8 cellular contexts compared by ENCODE assay signal in genomic region chr11:61187505-61188130, GRCh38. TPM values are rescaled to one million over a fixed set of nuclear protein-coding genes. Genes with fewer than 3 reads are reported as not detected.
A peak's percentile ranks its signal among the peaks of the same experiment; 100 is the strongest.
DNase-seq lines count a peak whose midpoint lies in the region; ATAC-seq and TF ChIP-seq lines count a peak whose summit lies in the region.

No MANE protein-coding gene starts in this region.

- DNase-seq in COR-L47 (lab: John Stamatoyannopoulos, UW) (peak; percentile 85), HL-60 (ENCODE audit: low read depth in 1 of 2, low spot score in 1 of 2) (peak; percentile 54 to 66), NCI-H748 treated with DMSO at 0.1 percent for 48 hours (lab: John Stamatoyannopoulos, UW) (peak; percentile 77), dorsolateral prefrontal cortex (peak in 9 of 10 donors; percentile 53 to 82 (median 65)), lung microvascular endothelial cell (ENCODE audit: low read depth in 2 of 2) (peak; percentile 80 to 86)
- DNase-seq in activated CD4-positive, alpha-beta T cell treated with anti-CD3 and anti-CD28 coated beads, Interleukin-2, amount 50 U/mL, for 48 hours = peak; percentile 87 to 89
- peak; percentile 42 for DNase-seq in stimulated activated CD8-positive, alpha-beta memory T cell treated with anti-CD3 and anti-CD28 coated beads, Interleukin-12 subunit alpha, Interleukin-12 subunit beta, amount 100 ng/mL, for 24 hours (ENCODE audit: extremely low read depth)

- intact Hi-C loops in dorsolateral prefrontal cortex (cut with DNase I) = loop anchor here (2.0 to 10.0 kb wide), 4 partner anchors 60 to 410 kb away; no protein-coding TSS in a partner anchor

- TF ChIP-seq CTCF in HL-60 (IDR thresholded peaks at IDR 0.05; ENCODE audit: insufficient read depth, low read length) (peak; percentile 94), dorsolateral prefrontal cortex (IDR thresholded peaks at IDR 0.05 in 54 of 56, conservative IDR thresholded peaks at IDR 0.05 in 2 of 56; ENCODE audit: low read depth in 1 of 56, partially characterized antibody in 56 of 56) (peak; percentile 82 to 98 (median 93))

- H3K27ac ChIP-seq in HL-60 (replicated peaks) (no peak overlapping the region), dorsolateral prefrontal cortex (no peak overlapping the region)

- H3K4me3 ChIP-seq in HL-60 (replicated peaks; ENCODE audit: insufficient read depth, low read length) = no peak overlapping the region
- H3K4me3 ChIP-seq in dorsolateral prefrontal cortex = no peak overlapping the region

- no peaks in the 10 kb centered on the region for H3K27me3 ChIP-seq in HL-60 (ENCODE audit: insufficient read depth, poor library complexity, severe bottlenecking)
- peaks cover 0 to 4% (median 0%) of the 10 kb centered on the region in 45 donors for H3K27me3 ChIP-seq in dorsolateral prefrontal cortex

- no peak for ATAC-seq in GM18520 (IDR thresholded peaks at IDR 0.05; ENCODE audit: unreplicated experiment)

RNA-seq across cellular contexts. Expression of gene PGA3, which starts 15.7 kb away (rescaled TPM):
- 1 to 10 TPM in 13 of 120 experiments, under 1 TPM in 17, not detected in 90; 0.37 to 3.1 (median 0.84) TPM for total RNA-seq in dorsolateral prefrontal cortex
- not detected in 2 replicates for total RNA-seq in lung microvascular endothelial cell

RNA-seq across cellular contexts. Expression of gene VPS37C, which starts 26.4 kb away (rescaled TPM):
- 10 to 100 TPM; 15.7 to 30.0 (median 20.6) TPM for total RNA-seq in dorsolateral prefrontal cortex
- total RNA-seq in lung microvascular endothelial cell = 4.4 and 6.2 TPM in 2 replicates

RNA-seq across cellular contexts. Expression of gene PGA4, which starts 34.5 kb away (rescaled TPM):
- total RNA-seq in dorsolateral prefrontal cortex (1 to 10 TPM in 12 of 120 experiments, under 1 TPM in 18, not detected in 90; 0.24 to 2.9 (median 0.58) TPM), lung microvascular endothelial cell (not detected in 2 replicates)

RNA-seq across cellular contexts. Expression of gene PGA5, which starts 53.4 kb away (rescaled TPM):
- total RNA-seq in dorsolateral prefrontal cortex (1 to 10 TPM in 6 of 120 experiments, under 1 TPM in 16, not detected in 98; 0.44 to 1.5 (median 0.81) TPM), lung microvascular endothelial cell (not detected in 2 replicates)
